8 cellular contexts compared by ENCODE assay signal in genomic region chr4:2797545-2798305, GRCh38. TPM values are rescaled to one million over a fixed set of nuclear protein-coding genes. Genes with fewer than 3 reads are reported as not detected.
DNase-seq lines count a peak whose midpoint lies in the region; ATAC-seq and TF ChIP-seq lines count a peak whose summit lies in the region.

No MANE protein-coding gene starts in this region.

- H2AK5ac ChIP-seq in H9 (ENCODE audit: insufficient read length, low read length) = no peak overlapping the region

- no peak overlapping the region for H3T11ph ChIP-seq in H9 (ENCODE audit: low read length)

- peak overlapping the region in 4 of 12 donors; percentile 18 to 60 (median 26) for H3K4me3 ChIP-seq in heart left ventricle

- H2BK5ac ChIP-seq in H9 (ENCODE audit: insufficient read length, low read length) = no peak overlapping the region

- no peaks in the 10 kb centered on the region for H3K27me3 Mint-ChIP-seq in activated CD8-positive, alpha-beta T cell treated with anti-CD3 and anti-CD28 coated beads for 36 hours
- peaks cover 13% of the 10 kb centered on the region for H3K27me3 Mint-ChIP-seq in H9 (ENCODE audit: low read depth)

- CTCF ChIA-PET in activated CD8-positive, alpha-beta T cell treated with anti-CD3 and anti-CD28 coated beads for 36 hours (lab: Charles Lee) = interaction anchor here (0.9 to 1.5 kb wide), 6 partner anchors 13 to 34 kb away, joined by 3 to 5 read pairs (median 3); no protein-coding TSS in a partner anchor

- H3K27ac Mint-ChIP-seq in activated CD8-positive, alpha-beta T cell treated with anti-CD3 and anti-CD28 coated beads for 36 hours = peak overlapping the region; percentile 84
- peak overlapping the region; percentile 90 for H3K27ac Mint-ChIP-seq in stimulated activated effector memory CD8-positive, alpha-beta T cell treated with anti-CD3 and anti-CD28 coated beads, Interleukin-12 subunit alpha, Interleukin-12 subunit beta, amount 100 ng/mL, for 72 hours
- peak overlapping the region in 1 of 3 experiments; percentile 81; a peak in 1 of 7 replicates for H3K27ac Mint-ChIP-seq in H9

- no peaks in the 10 kb centered on the region for H3K9me3 ChIP-seq in heart left ventricle
- H3K9me3 ChIP-seq in H9 (ENCODE audit: control insufficient read depth, low read depth, low read length) = no peaks in the 10 kb centered on the region

- H3K9ac ChIP-seq in H9 (ENCODE audit: extremely low read depth, insufficient read length, low read length) = no peak overlapping the region

- H3K23me2 ChIP-seq in H9 (ENCODE audit: insufficient read length, low read depth, low read length, poor library complexity, severe bottlenecking) = no peaks in the 10 kb centered on the region

- H3K4me1 Mint-ChIP-seq in activated CD8-positive, alpha-beta T cell treated with anti-CD3 and anti-CD28 coated beads for 36 hours (ENCODE audit: low read depth) = peaks cover 62% of the 10 kb centered on the region
- H3K4me1 Mint-ChIP-seq in stimulated activated effector memory CD8-positive, alpha-beta T cell treated with anti-CD3 and anti-CD28 coated beads, Interleukin-12 subunit alpha, Interleukin-12 subunit beta, amount 100 ng/mL, for 72 hours = peaks cover 56% of the 10 kb centered on the region
- peaks cover 8 to 29% of the 10 kb centered on the region in 2 experiments for H3K4me1 Mint-ChIP-seq in H9

- ATAC-seq in HG03432 (IDR thresholded peaks at IDR 0.05; ENCODE audit: unreplicated experiment) = peak; percentile 20
- peak; percentile 41 for ATAC-seq in activated CD8-positive, alpha-beta T cell treated with anti-CD3 and anti-CD28 coated beads for 36 hours
- ATAC-seq in heart left ventricle = peak; percentile 4 to 40 (median 11)
- ATAC-seq in stimulated activated effector memory CD8-positive, alpha-beta T cell treated with anti-CD3 and anti-CD28 coated beads, Interleukin-12 subunit alpha, Interleukin-12 subunit beta, amount 100 ng/mL, for 72 hours = no peak
- no peak for ATAC-seq in HG03342 (IDR thresholded peaks at IDR 0.05; ENCODE audit: unreplicated experiment)

- POLR2A ChIA-PET in activated CD8-positive, alpha-beta T cell treated with anti-CD3 and anti-CD28 coated beads for 36 hours (lab: Charles Lee) = interaction anchor here (0.6 to 3.4 kb wide), 8 partner anchors 11 to 162 kb away, joined by 3 to 18 read pairs (median 3); no protein-coding TSS in a partner anchor

- H4K8ac ChIP-seq in H9 (replicated peaks; ENCODE audit: insufficient read length, low read depth, low read length) = no peak overlapping the region

- H3K27ac ChIP-seq in heart left ventricle (peak overlapping the region; percentile 11 to 96 (median 87)), H9 (ENCODE audit: insufficient read length, low read depth, low read length) (no peak overlapping the region)

- no peaks in the 10 kb centered on the region for H3K9me3 Mint-ChIP-seq in activated CD8-positive, alpha-beta T cell treated with anti-CD3 and anti-CD28 coated beads for 36 hours
- no peaks in the 10 kb centered on the region for H3K9me3 Mint-ChIP-seq in stimulated activated effector memory CD8-positive, alpha-beta T cell treated with anti-CD3 and anti-CD28 coated beads, Interleukin-12 subunit alpha, Interleukin-12 subunit beta, amount 100 ng/mL, for 72 hours
- H3K9me3 Mint-ChIP-seq in H9 = no peaks in the 10 kb centered on the region

- no peak overlapping the region for H3K4me2 ChIP-seq in H9 (ENCODE audit: insufficient read depth, insufficient read length, low read length)

- H3K36me3 ChIP-seq in heart left ventricle = peaks cover 0 to 13% (median 0%) of the 10 kb centered on the region in 9 donors

- no peak for TF ChIP-seq POLR2A in heart left ventricle (IDR thresholded peaks at IDR 0.05)

- H4K5ac ChIP-seq in H9 (ENCODE audit: insufficient read length, low read depth, low read length) = no peak overlapping the region

- H2BK120ac ChIP-seq in H9 (ENCODE audit: low read depth, low read length, poor library complexity, severe bottlenecking) = no peak overlapping the region

- no peak overlapping the region for H2AFZ ChIP-seq in H9 (ENCODE audit: low read length)

- no peak overlapping the region for H3K23ac ChIP-seq in H9 (ENCODE audit: insufficient read length, low read depth, low read length)

- H3K4me1 ChIP-seq in heart left ventricle (peaks cover 65 to 96% (median 90%) of the 10 kb centered on the region in 12 donors), H9 (ENCODE audit: insufficient read depth, low read length) (no peaks in the 10 kb centered on the region)

- DNase-seq in activated CD8-positive, alpha-beta T cell treated with anti-CD3 and anti-CD28 coated beads for 36 hours = peak; percentile 70
- DNase-seq in heart left ventricle (peak; percentile 37 to 80 (median 67)), DMS53 treated with DMSO at 0.1 percent for 48 hours (lab: John Stamatoyannopoulos, UW; ENCODE audit: unreplicated experiment) (no peak), H9 (no peak), OCI-M1 (lab: John Stamatoyannopoulos, UW) (no peak)
- DNase-seq in stimulated activated effector memory CD8-positive, alpha-beta T cell treated with anti-CD3 and anti-CD28 coated beads, Interleukin-12 subunit alpha, Interleukin-12 subunit beta, amount 100 ng/mL, for 72 hours (ENCODE audit: low spot score in 2 of 2) = peak; percentile 2 to 58

- H3K14ac ChIP-seq in H9 (ENCODE audit: insufficient read depth, low read length) = no peak overlapping the region

- H3K27me3 ChIP-seq in heart left ventricle = no peaks in the 10 kb centered on the region
- H3K27me3 ChIP-seq in H9 (ENCODE audit: insufficient read depth, low read length) = no peaks in the 10 kb centered on the region

- H3K79me1 ChIP-seq in H9 (ENCODE audit: insufficient read depth, low read depth, low read length, poor library complexity, severe bottlenecking) = no peaks in the 10 kb centered on the region

- no peak overlapping the region for H3K56ac ChIP-seq in H9 (ENCODE audit: insufficient read length, low read depth, low read length)

- H2BK15ac ChIP-seq in H9 (ENCODE audit: low read depth, low read length) = no peak overlapping the region

- TF ChIP-seq CTCF in activated CD8-positive, alpha-beta T cell treated with anti-CD3 and anti-CD28 coated beads for 36 hours (IDR thresholded peaks at IDR 0.05) = no peak
- TF ChIP-seq CTCF in heart left ventricle (IDR thresholded peaks at IDR 0.05) (no peak), H9 (conservative IDR thresholded peaks at IDR 0.05) (no peak)

- peaks cover 2% of the 10 kb centered on the region for H3K36me3 Mint-ChIP-seq in activated CD8-positive, alpha-beta T cell treated with anti-CD3 and anti-CD28 coated beads for 36 hours (ENCODE audit: low read depth)
- H3K36me3 Mint-ChIP-seq in stimulated activated effector memory CD8-positive, alpha-beta T cell treated with anti-CD3 and anti-CD28 coated beads, Interleukin-12 subunit alpha, Interleukin-12 subunit beta, amount 100 ng/mL, for 72 hours = peaks cover 23% of the 10 kb centered on the region
- H3K36me3 Mint-ChIP-seq in H9 (ENCODE audit: insufficient read depth in 1 of 3, low read depth in 3 of 3) = 0 out of 7 replicates have a peak, but pooled peaks cover 0 to 2% (median 0%) of the 10 kb centered on the region in 3 experiments

- H3K18ac ChIP-seq in H9 (ENCODE audit: insufficient read length, low read depth, low read length) = no peak overlapping the region

- H2BK12ac ChIP-seq in H9 (ENCODE audit: insufficient read length, low read depth, low read length) = no peak overlapping the region

- 31 to 43% (median 39%) methylated on average over 12 to 23 of the region's 23 CpGs for WGBS in heart left ventricle, 4 donors
- no CpG with 5 or more reads among the region's 23 CpGs for WGBS in H9 (ENCODE audit: extremely low coverage, insufficient read length, low lambda C conversion rate)

- H4K91ac ChIP-seq in H9 (ENCODE audit: insufficient read length, low read depth, low read length) = no peak overlapping the region

- no peak overlapping the region for H2BK20ac ChIP-seq in H9 (ENCODE audit: low read depth, low read length, poor library complexity, severe bottlenecking)

- H3K79me2 ChIP-seq in H9 (ENCODE audit: insufficient read depth, low read length) = no peaks in the 10 kb centered on the region

- peaks cover 3% of the 10 kb centered on the region for H4K20me1 ChIP-seq in H9 (ENCODE audit: control insufficient read depth, insufficient read depth, insufficient read length)

- H3K4ac ChIP-seq in H9 (ENCODE audit: low read depth, low read length) = no peak overlapping the region

- peak overlapping the region; percentile 78 for H3K4me3 Mint-ChIP-seq in activated CD8-positive, alpha-beta T cell treated with anti-CD3 and anti-CD28 coated beads for 36 hours
- H3K4me3 Mint-ChIP-seq in stimulated activated effector memory CD8-positive, alpha-beta T cell treated with anti-CD3 and anti-CD28 coated beads, Interleukin-12 subunit alpha, Interleukin-12 subunit beta, amount 100 ng/mL, for 72 hours = peak overlapping the region; percentile 77
- no peak overlapping the region for H3K4me3 Mint-ChIP-seq in H9

- intact Hi-C loops in activated CD8-positive, alpha-beta T cell treated with anti-CD3 and anti-CD28 coated beads for 36 hours (cut with micrococcal nuclease) = no loop called here
- intact Hi-C loops in heart left ventricle (cut with DNase I) = loop anchor here in 2 of 10 donors (5.0 kb wide), 2 partner anchors 55 to 70 kb away; no protein-coding TSS in a partner anchor

RNA-seq across cellular contexts. Expression of gene SH3BP2, which starts 4.8 kb away (rescaled TPM):
- total RNA-seq in activated CD8-positive, alpha-beta T cell treated with anti-CD3 and anti-CD28 coated beads for 36 hours = 10 to 100 TPM; 54.8 to 59.0 TPM
- total RNA-seq in heart left ventricle (10 to 100 TPM; 10.4 to 70.2 (median 23.5) TPM), H9 (2021) (34.1 and 37.6 TPM in 2 replicates)
- polyA plus RNA-seq in heart left ventricle = 10 to 100 TPM; 17.1 to 24.5 TPM

RNA-seq across cellular contexts. Expression of gene TNIP2, which starts 41.6 kb away (rescaled TPM):
- total RNA-seq in activated CD8-positive, alpha-beta T cell treated with anti-CD3 and anti-CD28 coated beads for 36 hours = 10 to 100 TPM; 46.1 to 48.1 TPM
- total RNA-seq in heart left ventricle (10 to 100 TPM; 12.6 to 94.5 (median 23.4) TPM), H9 (2021) (42.2 and 44.7 TPM in 2 replicates)
- 10 to 100 TPM; 21.7 to 37.3 TPM for polyA plus RNA-seq in heart left ventricle

RNA-seq across cellular contexts. Expression of gene ADD1, which starts 45.9 kb away (rescaled TPM):
- total RNA-seq in activated CD8-positive, alpha-beta T cell treated with anti-CD3 and anti-CD28 coated beads for 36 hours = 100 to 1,000 TPM; 149 to 154 TPM
- total RNA-seq in heart left ventricle (100 to 1,000 TPM; 179 to 275 (median 215) TPM), H9 (2021) (163 and 166 TPM in 2 replicates)
- polyA plus RNA-seq in heart left ventricle = 100 to 1,000 TPM; 193 to 269 TPM

Comparison
In these comparisons a context has a peak if more than half of its experiments do, and no peak if none do; other contexts are left out.
1. ATAC-seq: peak in HG03432 (single experiment), activated CD8-positive, alpha-beta T cell treated with anti-CD3 and anti-CD28 coated beads for 36 hours (single experiment) and heart left ventricle (4 of 4); none in stimulated activated effector memory CD8-positive, alpha-beta T cell treated with anti-CD3 and anti-CD28 coated beads, Interleukin-12 subunit alpha, Interleukin-12 subunit beta, amount 100 ng/mL, for 72 hours (single experiment) and HG03342 (single experiment).
2. DNase-seq: peak in activated CD8-positive, alpha-beta T cell treated with anti-CD3 and anti-CD28 coated beads for 36 hours (single experiment), heart left ventricle (5 of 5) and stimulated activated effector memory CD8-positive, alpha-beta T cell treated with anti-CD3 and anti-CD28 coated beads, Interleukin-12 subunit alpha, Interleukin-12 subunit beta, amount 100 ng/mL, for 72 hours (2 of 2); none in DMS53 treated with DMSO at 0.1 percent for 48 hours (single experiment), H9 (single experiment) and OCI-M1 (single experiment).
3. H3K4me3 Mint-ChIP-seq: peak in activated CD8-positive, alpha-beta T cell treated with anti-CD3 and anti-CD28 coated beads for 36 hours (single experiment) and stimulated activated effector memory CD8-positive, alpha-beta T cell treated with anti-CD3 and anti-CD28 coated beads, Interleukin-12 subunit alpha, Interleukin-12 subunit beta, amount 100 ng/mL, for 72 hours (single experiment); none in H9 (0 of 2).